Comparison of ENCODE assay signal across 18 cellular contexts in the genomic region with DNA sequence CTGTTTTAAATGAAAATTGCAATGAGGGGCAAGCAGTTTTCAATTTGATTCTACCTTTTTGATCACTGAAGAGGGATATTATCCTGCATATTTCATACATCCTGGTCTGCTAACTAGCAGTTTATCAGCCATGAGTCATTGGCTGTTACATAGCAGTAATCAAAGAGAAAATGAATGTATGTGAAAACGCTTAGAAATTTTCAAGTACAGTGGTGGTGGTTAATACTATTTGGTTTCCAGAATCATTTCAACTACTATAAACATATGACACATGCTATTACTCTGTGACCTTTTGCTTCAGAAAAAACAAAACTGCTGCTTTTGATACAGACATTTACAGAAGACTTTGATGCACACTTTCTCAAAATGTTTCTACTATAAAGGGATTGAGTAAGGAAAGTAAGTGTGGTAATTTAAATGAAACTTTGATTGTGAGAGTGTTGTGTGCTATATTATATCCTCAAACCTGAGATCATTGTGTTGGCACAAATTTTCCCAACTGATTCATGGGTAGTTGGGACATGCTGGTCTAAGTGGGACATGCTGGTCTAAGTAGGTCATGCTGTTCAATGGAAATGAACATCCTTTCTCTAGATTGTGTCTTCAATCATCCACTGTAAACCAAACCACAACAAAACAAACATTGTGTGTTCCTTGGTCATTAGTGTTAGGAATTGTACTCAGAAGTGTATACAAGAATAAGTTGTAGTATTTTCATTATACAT. TPM values are rescaled to one million over a fixed set of nuclear protein-coding genes. Genes with fewer than 3 reads are reported as not detected.
A peak's percentile ranks its signal among the peaks of the same experiment; 100 is the strongest.
DNase-seq lines count a peak whose midpoint lies in the region; ATAC-seq, FAIRE-seq and TF ChIP-seq lines count a peak whose summit lies in the region.
"Had no signal": no experiment of that assay in that cellular context is flagged by ENCODE, and none has a peak within 500 bp of the region (broad histone marks: within the 10 kb centered on the region; RNA-seq: fewer than 3 reads in every experiment).

No MANE protein-coding gene starts in this region.

- TF ChIP-seq CTCF in A549 (IDR thresholded peaks at IDR 0.05): no peak
- TF ChIP-seq CTCF in fibroblast of mammary gland (conservative IDR thresholded peaks at IDR 0.05; ENCODE audit: control insufficient read depth, insufficient read depth, low read depth, low read length): no peak
- no peak for TF ChIP-seq CTCF in mesothelial cell of epicardium (IDR thresholded peaks at IDR 0.05; ENCODE audit: unreplicated experiment)

- no peak for TF ChIP-seq RAD21 in A549 (conservative IDR thresholded peaks at IDR 0.05 in 1 of 2, IDR thresholded peaks at IDR 0.05 in 1 of 2)

- H3K27me3 Mint-ChIP-seq in activated T-helper 2 cell treated with anti-CD3 and anti-CD28 coated beads, Interferon-gamma antibody, Interleukin-2, Interleukin-4, amounts not matched to agents 10 μg/mL and 5 μg/mL and 100 μg/mL, durations not matched to agents 14 hours and 24 hours and 36 hours (ENCODE audit: low read depth): no peaks in the 10 kb centered on the region
- no peaks in the 10 kb centered on the region for H3K27me3 Mint-ChIP-seq in mesothelial cell of epicardium (ENCODE audit: low read depth)

- FAIRE-seq in A549 (lab: Jason Lieb, UNC): no peak
- FAIRE-seq: GM12891, TTC549, urothelium cell line had no signal

- H3K4me1 Mint-ChIP-seq in activated T-helper 2 cell treated with anti-CD3 and anti-CD28 coated beads, Interferon-gamma antibody, Interleukin-2, Interleukin-4, amounts not matched to agents 10 μg/mL and 5 μg/mL and 100 μg/mL, durations not matched to agents 14 hours and 24 hours and 36 hours (ENCODE audit: low read depth): peaks cover 27% of the 10 kb centered on the region
- peaks cover 15% of the 10 kb centered on the region for H3K4me1 Mint-ChIP-seq in mesothelial cell of epicardium

- peak overlapping the region; percentile 18; the same call in 1 of the 3 replicates for H3K4me2 ChIP-seq in A549
- H3K4me2 ChIP-seq: BLaER1 treated with 17β-estradiol and CSF1 and Interleukin-3, amounts not matched to agents 10 nM and 100 nM had no signal

- H3K4me3 Mint-ChIP-seq in activated T-helper 2 cell treated with anti-CD3 and anti-CD28 coated beads, Interferon-gamma antibody, Interleukin-2, Interleukin-4, amounts not matched to agents 10 μg/mL and 5 μg/mL and 100 μg/mL, durations not matched to agents 14 hours and 24 hours and 36 hours (ENCODE audit: low read depth): no peak overlapping the region
- H3K4me3 Mint-ChIP-seq in mesothelial cell of epicardium: no peak overlapping the region

- H3K9me3 Mint-ChIP-seq in activated T-helper 2 cell treated with anti-CD3 and anti-CD28 coated beads, Interferon-gamma antibody, Interleukin-2, Interleukin-4, amounts not matched to agents 10 μg/mL and 5 μg/mL and 100 μg/mL, durations not matched to agents 14 hours and 24 hours and 36 hours: no peaks in the 10 kb centered on the region
- H3K9me3 Mint-ChIP-seq in mesothelial cell of epicardium: no peaks in the 10 kb centered on the region
- H3K9me3 Mint-ChIP-seq: brain had no signal

- H3K27ac ChIP-seq in A549: no peak overlapping the region
- H3K27ac ChIP-seq: BLaER1 treated with 17β-estradiol and CSF1 and Interleukin-3, amounts not matched to agents 10 nM and 100 nM; heart right ventricle had no signal

- H3K27ac Mint-ChIP-seq in activated T-helper 2 cell treated with anti-CD3 and anti-CD28 coated beads, Interferon-gamma antibody, Interleukin-2, Interleukin-4, amounts not matched to agents 10 μg/mL and 5 μg/mL and 100 μg/mL, durations not matched to agents 14 hours and 24 hours and 36 hours: peak overlapping the region; percentile 67
- no peak overlapping the region for H3K27ac Mint-ChIP-seq in mesothelial cell of epicardium

- H3K4me1 ChIP-seq in A549: peaks cover 20% of the 10 kb centered on the region

- POLR2A ChIA-PET in A549 (lab: Yijun Ruan, JAX): no interaction called here

- ATAC-seq in A549: no peak
- ATAC-seq: heart right ventricle had no signal

- CTCF ChIA-PET in A549 (lab: Yijun Ruan, JAX): interaction anchor here (0.6 to 1.1 kb wide), 2 partner anchors 282 to 313 kb away, joined by 3 to 4 read pairs; no protein-coding TSS in a partner anchor

- DNase-seq in A549 (ENCODE audit: low read depth in 1 of 2, low spot score in 1 of 2): no peak
- peak; percentile 88 for DNase-seq in ELR (ENCODE audit: low read depth)
- DNase-seq in activated T-helper 2 cell treated with anti-CD3 and anti-CD28 coated beads, Interferon-gamma antibody, Interleukin-2, Interleukin-4, amounts not matched to agents 10 μg/mL and 5 μg/mL and 100 μg/mL, durations not matched to agents 14 hours and 24 hours and 36 hours (ENCODE audit: low spot score): no peak
- DNase-seq in fibroblast of mammary gland (ENCODE audit: low read depth): peak; percentile 74
- DNase-seq in putamen (ENCODE audit: low spot score): no peak
- no peak for DNase-seq in mesothelial cell of epicardium (ENCODE audit: low spot score in 2 of 2, unreplicated experiment in 2 of 2)
- DNase-seq in head of caudate nucleus: no peak
- DNase-seq in NOMO-1 (lab: John Stamatoyannopoulos, UW; ENCODE audit: unreplicated experiment in 2 of 2): no peak
- DNase-seq: effector memory CD4-positive, alpha-beta T cell; heart right ventricle; NCI-H2171; SHP77 treated with DMSO at 0.1 percent for 48 hours; stimulated activated CD4-positive, alpha-beta T cell treated with anti-CD3 and anti-CD28 coated beads, Interleukin-4, amount 100 ng/mL, for 1 hour had no signal

- WGBS in A549 (ENCODE audit: missing lambda C conversion rate): 30% methylated on average over 1 of the region's 1 CpG

- H3K4me3 ChIP-seq in A549 (no peak overlapping the region), fibroblast of mammary gland (ENCODE audit: control insufficient read depth, low read depth, low read length) (no peak overlapping the region)
- H3K4me3 ChIP-seq: BLaER1 treated with 17β-estradiol and CSF1 and Interleukin-3, amounts not matched to agents 10 nM and 100 nM; heart right ventricle had no signal

- intact Hi-C loops in activated T-helper 2 cell treated with anti-CD3 and anti-CD28 coated beads, Interferon-gamma antibody, Interleukin-2, Interleukin-4, amounts not matched to agents 10 μg/mL and 5 μg/mL and 100 μg/mL, durations not matched to agents 14 hours and 24 hours and 36 hours (cut with micrococcal nuclease): no loop called here
- intact Hi-C loops in head of caudate nucleus (cut with DNase I): no loop called here

- no peak for TF ChIP-seq POLR2A in A549 (IDR thresholded peaks at IDR 0.05; ENCODE audit: low read length)

- peaks cover 54% of the 10 kb centered on the region for H3K36me3 Mint-ChIP-seq in activated T-helper 2 cell treated with anti-CD3 and anti-CD28 coated beads, Interferon-gamma antibody, Interleukin-2, Interleukin-4, amounts not matched to agents 10 μg/mL and 5 μg/mL and 100 μg/mL, durations not matched to agents 14 hours and 24 hours and 36 hours (ENCODE audit: low read depth)
- H3K36me3 Mint-ChIP-seq in mesothelial cell of epicardium: peaks cover 15% of the 10 kb centered on the region

- no peak for TF ChIP-seq EP300 in A549 (IDR thresholded peaks at IDR 0.05)

- no peaks in the 10 kb centered on the region for H3K9me3 ChIP-seq in A549
- H3K9me3 ChIP-seq: BLaER1 treated with 17β-estradiol and CSF1 and Interleukin-3, amounts not matched to agents 10 nM and 100 nM; heart right ventricle had no signal

TF ChIP-seq in A549, 52 proteins besides CTCF, POLR2A, EP300 and RAD21 (continues in another document):
- no peak for TF ChIP-seq NFE2L2 (conservative IDR thresholded peaks at IDR 0.05; ENCODE audit: low read length)

RNA-seq across cellular contexts. Expression of gene RNF14, which starts 5.1 kb away (rescaled TPM):
- polyA plus RNA-seq in A549 (2011; rRNA removed) (47.4 and 57.5 TPM in 2 replicates), A549 (2017; fragmentation: RNase III; extraction: RNeasy Plus Mini Kit Qiagen cat#74134 plus additional on column Dnase treatment) (39.7 to 43.2 TPM (median 41.2 TPM) in 3 replicates)
- 18.3 and 21.6 TPM in 2 replicates for polyA plus RNA-seq in A549 (2012; cell fraction: cytosol; rRNA removed)
- polyA plus RNA-seq in A549 (2012; cell fraction: nucleus; rRNA removed): 9.3 and 13.4 TPM in 2 replicates
- 35.6 and 40.5 TPM in 2 replicates for polyA minus RNA-seq in A549 (2011; rRNA and poly(A)+ RNA removed)
- total RNA-seq in activated T-helper 2 cell treated with anti-CD3 and anti-CD28 coated beads, Interferon-gamma antibody, Interleukin-2, Interleukin-4, amounts not matched to agents 10 μg/mL and 5 μg/mL and 100 μg/mL, durations not matched to agents 14 hours and 24 hours and 36 hours: 22.0 and 24.1 TPM in 2 replicates
- 34.0 to 36.5 TPM (median 35.1 TPM) in 3 replicates for total RNA-seq in mesothelial cell of epicardium

RNA-seq across cellular contexts. Expression of gene PCDH12, which starts 16.0 kb away (rescaled TPM):
- polyA plus RNA-seq in A549 (2011; rRNA removed) (not detected in 2 replicates), A549 (2017; fragmentation: RNase III; extraction: RNeasy Plus Mini Kit Qiagen cat#74134 plus additional on column Dnase treatment) (not detected in 3 replicates)
- not detected in 2 replicates for polyA plus RNA-seq in A549 (2012; cell fraction: cytosol; rRNA removed)
- not detected in 2 replicates for polyA plus RNA-seq in A549 (2012; cell fraction: nucleus; rRNA removed)
- not detected in 2 replicates for polyA minus RNA-seq in A549 (2011; rRNA and poly(A)+ RNA removed)
- 1.1 and 1.3 TPM in 2 replicates for total RNA-seq in activated T-helper 2 cell treated with anti-CD3 and anti-CD28 coated beads, Interferon-gamma antibody, Interleukin-2, Interleukin-4, amounts not matched to agents 10 μg/mL and 5 μg/mL and 100 μg/mL, durations not matched to agents 14 hours and 24 hours and 36 hours
- total RNA-seq in mesothelial cell of epicardium: 0.07 to 0.29 TPM (median 0.18 TPM) in 3 replicates

RNA-seq across cellular contexts. Expression of gene GNPDA1, which starts 38.8 kb away (rescaled TPM):
- 17.1 and 31.0 TPM in 2 replicates for polyA plus RNA-seq in A549 (2011; rRNA removed)
- polyA plus RNA-seq in A549 (2012; cell fraction: cytosol; rRNA removed): 19.4 and 19.9 TPM in 2 replicates
- 12.7 and 13.2 TPM in 2 replicates for polyA plus RNA-seq in A549 (2012; cell fraction: nucleus; rRNA removed)
- 43.5 to 53.2 TPM (median 44.5 TPM) in 3 replicates for polyA plus RNA-seq in A549 (2017; fragmentation: RNase III; extraction: RNeasy Plus Mini Kit Qiagen cat#74134 plus additional on column Dnase treatment)
- polyA minus RNA-seq in A549 (2011; rRNA and poly(A)+ RNA removed): 17.0 and 22.1 TPM in 2 replicates
- total RNA-seq in activated T-helper 2 cell treated with anti-CD3 and anti-CD28 coated beads, Interferon-gamma antibody, Interleukin-2, Interleukin-4, amounts not matched to agents 10 μg/mL and 5 μg/mL and 100 μg/mL, durations not matched to agents 14 hours and 24 hours and 36 hours: 35.8 and 43.7 TPM in 2 replicates
- total RNA-seq in mesothelial cell of epicardium: 55.0 to 56.6 TPM (median 55.1 TPM) in 3 replicates

RNA-seq across cellular contexts. Expression of gene DELE1, which starts 50.4 kb away (rescaled TPM):
- polyA plus RNA-seq in A549 (2011; rRNA removed) (60.1 and 72.2 TPM in 2 replicates), A549 (2017; fragmentation: RNase III; extraction: RNeasy Plus Mini Kit Qiagen cat#74134 plus additional on column Dnase treatment) (40.4 to 43.5 TPM (median 41.2 TPM) in 3 replicates)
- polyA plus RNA-seq in A549 (2012; cell fraction: cytosol; rRNA removed): 70.3 and 84.5 TPM in 2 replicates
- polyA plus RNA-seq in A549 (2012; cell fraction: nucleus; rRNA removed): 170 and 172 TPM in 2 replicates
- 74.3 and 83.8 TPM in 2 replicates for polyA minus RNA-seq in A549 (2011; rRNA and poly(A)+ RNA removed)
- total RNA-seq in activated T-helper 2 cell treated with anti-CD3 and anti-CD28 coated beads, Interferon-gamma antibody, Interleukin-2, Interleukin-4, amounts not matched to agents 10 μg/mL and 5 μg/mL and 100 μg/mL, durations not matched to agents 14 hours and 24 hours and 36 hours: 74.1 and 76.8 TPM in 2 replicates
- 85.4 to 91.5 TPM (median 88.3 TPM) in 3 replicates for total RNA-seq in mesothelial cell of epicardium

Comparison
In these comparisons a context has a peak if more than half of its experiments do, and no peak if none do; other contexts are left out.
1. DNase-seq: peak in ELR (single experiment) and fibroblast of mammary gland (single experiment); none in A549 (0 of 2), activated T-helper 2 cell treated with anti-CD3 and anti-CD28 coated beads, Interferon-gamma antibody, Interleukin-2, Interleukin-4, amounts not matched to agents 10 μg/mL and 5 μg/mL and 100 μg/mL, durations not matched to agents 14 hours and 24 hours and 36 hours (single experiment), putamen (single experiment), mesothelial cell of epicardium (0 of 2), head of caudate nucleus (0 of 42) and NOMO-1 (0 of 2).